19 cellular contexts compared by ENCODE assay signal in the genomic region with DNA sequence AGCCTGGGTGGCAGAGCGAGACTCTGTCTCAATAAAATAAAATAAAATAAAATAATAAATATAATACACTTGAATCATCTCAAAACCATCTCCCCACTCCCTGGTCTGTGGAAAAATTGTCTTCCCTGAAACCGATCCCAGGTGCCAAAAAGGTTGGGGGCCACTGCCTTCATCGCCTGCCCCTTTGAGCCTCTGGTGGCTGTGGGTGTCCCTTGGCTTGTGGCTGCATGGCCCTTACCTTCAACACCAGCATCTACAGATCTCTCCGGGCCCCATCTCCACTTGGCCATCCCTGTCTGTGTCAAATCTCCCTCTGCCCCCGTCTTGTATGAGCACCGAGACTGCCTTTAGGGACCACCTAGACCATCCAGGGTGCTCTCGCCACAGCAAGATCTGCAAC.
A peak's percentile ranks its signal among the peaks of the same experiment; 100 is the strongest.
DNase-seq lines count a peak whose midpoint lies in the region; ATAC-seq, FAIRE-seq and TF ChIP-seq lines count a peak whose summit lies in the region.
"Had no signal": no experiment of that assay in that cellular context is flagged by ENCODE, and none has a peak within 500 bp of the region (broad histone marks: within the 10 kb centered on the region; RNA-seq: fewer than 3 reads in every experiment).

No MANE protein-coding gene starts in this region.

- WGBS in GM23248 (ENCODE audit: low coverage in 1 of 2, low lambda C conversion rate in 2 of 2, missing lambda C conversion rate in 2 of 2), 2 experiments: 99 to 100% methylated on average over 7 of the region's 7 CpGs
- WGBS in smooth muscle cell (ENCODE audit: low lambda C conversion rate): 94% methylated on average over 7 of the region's 7 CpGs

- H3K4me3 ChIP-seq in GM23248 (no peak overlapping the region), smooth muscle cell (no peak overlapping the region), foreskin fibroblast (ENCODE audit: low read depth in 1 of 2, low read length in 2 of 2) (no peak overlapping the region)
- H3K4me3 ChIP-seq: ascending aorta, tibial artery had no signal

- H3K9me2 ChIP-seq in GM23248 (ENCODE audit: insufficient read depth): no peaks in the 10 kb centered on the region

- no peaks in the 10 kb centered on the region for H3K9me3 ChIP-seq in GM23248 (ENCODE audit: low read depth)
- no peaks in the 10 kb centered on the region for H3K9me3 ChIP-seq in smooth muscle cell (replicated peaks; ENCODE audit: low read depth)
- H3K9me3 ChIP-seq: ascending aorta, tibial artery had no signal

- peaks cover 32% of the 10 kb centered on the region for H3K4me1 ChIP-seq in GM23248 (ENCODE audit: insufficient read depth)
- peaks cover 31% of the 10 kb centered on the region for H3K4me1 ChIP-seq in smooth muscle cell (ENCODE audit: low read depth)

- no peak for TF ChIP-seq CTCF in RWPE1 (conservative IDR thresholded peaks at IDR 0.05; ENCODE audit: low read depth)
- no peak for TF ChIP-seq CTCF in smooth muscle cell (IDR thresholded peaks at IDR 0.05; ENCODE audit: borderline replicate concordance, insufficient read depth, poor library complexity, severe bottlenecking)
- TF ChIP-seq CTCF in foreskin fibroblast (IDR thresholded peaks at IDR 0.05; ENCODE audit: low read depth, low read length): no peak

- FAIRE-seq in frontal cortex (lab: Jason Lieb, UNC): no peak
- FAIRE-seq: RCC 7860 had no signal

- H3K79me2 ChIP-seq in GM23248 (ENCODE audit: insufficient read depth): peaks cover 33% of the 10 kb centered on the region
- H3K79me2 ChIP-seq in smooth muscle cell (ENCODE audit: low read depth): peaks cover 25% of the 10 kb centered on the region

- in situ Hi-C loops in GM23248 (cut with MboI): no loop called here

- CTCF ChIA-PET in RWPE1 (lab: Yijun Ruan, JAX): no interaction called here

- H3K36me3 ChIP-seq in GM23248 (ENCODE audit: low read depth) (no peaks in the 10 kb centered on the region), smooth muscle cell (ENCODE audit: low read depth) (no peaks in the 10 kb centered on the region)
- H3K36me3 ChIP-seq: ascending aorta, tibial artery had no signal

- DNase-seq in GM23248: no peak
- DNase-seq in RWPE1 (ENCODE audit: low spot score): no peak
- DNase-seq in left colon: peak; percentile 9 to 24
- DNase-seq in smooth muscle cell (lab: John Stamatoyannopoulos, UW; ENCODE audit: unreplicated experiment): no peak
- DNase-seq in foreskin fibroblast: no peak
- no peak for DNase-seq in NCI-H128 (lab: John Stamatoyannopoulos, UW; ENCODE audit: unreplicated experiment)
- no peak for DNase-seq in frontal cortex (ENCODE audit: low spot score in 2 of 2)
- DNase-seq in NCI-H1417 (lab: John Stamatoyannopoulos, UW): no peak
- DNase-seq: C1 segment of cervical spinal cord, dermis blood vessel endothelial cell, DMS79, erythroblast, head of caudate nucleus, NCI-H2081 treated with DMSO at 0.1 percent for 48 hours, NCI-H524 treated with DMSO at 0.1 percent for 48 hours, SW 1271 had no signal

- no peaks in the 10 kb centered on the region for H3K27me3 ChIP-seq in GM23248 (replicated peaks; ENCODE audit: insufficient read depth)
- no peaks in the 10 kb centered on the region for H3K27me3 ChIP-seq in smooth muscle cell (ENCODE audit: low read depth)
- H3K27me3 ChIP-seq: ascending aorta, tibial artery had no signal

- H4K20me1 ChIP-seq in GM23248 (ENCODE audit: insufficient read depth): no peaks in the 10 kb centered on the region
- no peaks in the 10 kb centered on the region for H4K20me1 ChIP-seq in smooth muscle cell (ENCODE audit: low read depth)

- H3K27ac ChIP-seq in GM23248 (no peak overlapping the region), RWPE1 (peak overlapping the region; percentile 100), smooth muscle cell (ENCODE audit: low read depth) (peak overlapping the region; percentile 98)

- H3F3A ChIP-seq in GM23248 (ENCODE audit: insufficient read depth) (peaks cover 33% of the 10 kb centered on the region), smooth muscle cell (ENCODE audit: low read depth) (peaks cover 15% of the 10 kb centered on the region)

- peak overlapping the region; percentile 99; the same call in 1 of the 2 replicates for H3K9ac ChIP-seq in GM23248
- no peak overlapping the region for H3K9ac ChIP-seq in smooth muscle cell (ENCODE audit: low read depth)

- no peak for ATAC-seq in left colon

- POLR2A ChIA-PET in RWPE1 (lab: Yijun Ruan, JAX; ENCODE audit: low non-redundant PET): no interaction called here

- intact Hi-C loops in left colon (cut with DNase I, micrococcal nuclease): no loop called here

- H2AFZ ChIP-seq in GM23248 (no peak overlapping the region), smooth muscle cell (ENCODE audit: low read depth) (no peak overlapping the region)

- no peak overlapping the region for H3K4me2 ChIP-seq in GM23248 (ENCODE audit: unreplicated experiment)
- peak overlapping the region; percentile 93 for H3K4me2 ChIP-seq in smooth muscle cell

Comparison
In these comparisons a context has a peak if more than half of its experiments do, and no peak if none do; other contexts are left out.
1. DNase-seq: peak in left colon (2 of 2); none in GM23248 (single experiment), RWPE1 (single experiment), smooth muscle cell (single experiment), foreskin fibroblast (0 of 2), NCI-H128 (single experiment), frontal cortex (0 of 2) and NCI-H1417 (0 of 3).